ENCODE assay signal across 10 cellular contexts in the genomic region with DNA sequence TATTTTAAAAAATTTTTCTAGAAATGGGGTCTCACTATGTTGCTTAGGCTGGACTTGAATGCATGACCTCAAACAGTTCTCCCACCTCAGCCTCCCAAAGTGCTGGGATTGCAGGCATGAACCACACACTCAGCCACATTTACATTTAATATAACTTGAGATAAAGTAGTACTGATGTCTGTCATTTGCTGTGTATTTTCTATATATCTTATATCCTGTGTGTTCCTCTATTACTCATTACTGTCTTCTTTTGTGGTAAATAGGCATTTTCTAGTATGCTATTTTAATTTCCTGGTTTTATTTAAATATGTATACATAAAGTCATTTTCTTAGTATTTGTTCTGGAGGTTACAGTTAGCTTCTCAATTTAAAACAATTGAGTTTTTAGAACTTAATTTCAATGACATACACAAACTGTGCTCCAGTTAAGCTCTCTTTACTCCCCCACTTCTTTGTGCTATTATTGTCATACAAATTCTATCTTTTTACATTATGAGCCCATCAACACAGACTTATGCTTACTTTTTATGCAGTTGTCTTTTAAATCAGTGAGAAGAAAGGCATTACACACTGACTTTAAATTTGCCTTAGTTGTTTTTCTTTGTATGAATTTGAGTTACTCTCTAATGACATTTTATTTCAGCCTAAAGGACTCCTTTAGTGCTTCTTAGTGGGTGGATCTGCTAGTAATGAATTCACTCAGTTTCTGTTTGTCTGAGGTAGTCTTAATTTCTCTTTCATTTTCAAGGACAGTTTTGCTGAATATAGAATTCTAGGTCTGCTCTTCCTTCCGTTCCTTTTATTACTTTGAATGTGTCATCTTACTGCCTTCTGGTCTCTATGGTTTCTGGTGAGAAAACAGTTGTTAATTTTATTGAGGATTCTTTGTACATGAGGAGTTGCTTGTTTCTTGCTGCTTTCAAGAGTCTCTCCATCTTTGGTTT. TPM values are rescaled to one million over a fixed set of nuclear protein-coding genes. Genes with fewer than 3 reads are reported as not detected.
DNase-seq lines count a peak whose midpoint lies in the region; ATAC-seq and TF ChIP-seq lines count a peak whose summit lies in the region.
"Had no signal": no experiment of that assay in that cellular context is flagged by ENCODE, and none has a peak within 500 bp of the region (broad histone marks: within the 10 kb centered on the region; RNA-seq: fewer than 3 reads in every experiment).

No MANE protein-coding gene starts in this region.

- peaks cover 3% of the 10 kb centered on the region for H3K9me3 ChIP-seq in CD8-positive, alpha-beta T cell (ENCODE audit: low read length)
- H3K9me3 ChIP-seq in T-helper 17 cell (ENCODE audit: control insufficient read depth, low read length, poor library complexity, severe bottlenecking) (no peaks in the 10 kb centered on the region), prostate gland (no peaks in the 10 kb centered on the region), A673 (ENCODE audit: low read depth, low read length, poor library complexity, severe bottlenecking) (no peaks in the 10 kb centered on the region), esophagus squamous epithelium (peaks cover 0 to 4% (median 0%) of the 10 kb centered on the region in 3 donors), tibial nerve (peaks cover 0 to 18% (median 0%) of the 10 kb centered on the region in 4 donors)

- peak overlapping the region; percentile 14 for H3K27ac Mint-ChIP-seq in CD8-positive, alpha-beta T cell
- H3K27ac Mint-ChIP-seq in T-helper 17 cell = no peak overlapping the region
- H3K27ac Mint-ChIP-seq: WTC11 had no signal

- WGBS in prostate gland = 59% methylated on average over 1 of the region's 1 CpG
- 35 to 67% methylated on average over 1 of the region's 1 CpG for WGBS in esophagus squamous epithelium, 2 donors
- 82 to 83% methylated on average over 1 of the region's 1 CpG for WGBS in tibial nerve, 2 donors

- no peak overlapping the region for H3K27ac ChIP-seq in CD8-positive, alpha-beta T cell (ENCODE audit: low read depth, low read length)
- no peak overlapping the region for H3K27ac ChIP-seq in prostate gland
- no peak overlapping the region for H3K27ac ChIP-seq in A673 (ENCODE audit: low read depth, low read length, poor library complexity, severe bottlenecking)
- H3K27ac ChIP-seq in esophagus squamous epithelium = no peak overlapping the region
- H3K27ac ChIP-seq in tibial nerve = no peak overlapping the region

- no peaks in the 10 kb centered on the region for H3K27me3 ChIP-seq in CD8-positive, alpha-beta T cell (ENCODE audit: insufficient read depth, low read length)
- H3K27me3 ChIP-seq in prostate gland (replicated peaks; ENCODE audit: insufficient read depth) (no peaks in the 10 kb centered on the region), A673 (replicated peaks; ENCODE audit: insufficient read depth, low read depth, low read length, poor library complexity) (no peaks in the 10 kb centered on the region), esophagus squamous epithelium (no peaks in the 10 kb centered on the region), tibial nerve (no peaks in the 10 kb centered on the region)

- no peak for TF ChIP-seq POLR2A in prostate gland (IDR thresholded peaks at IDR 0.05)
- TF ChIP-seq POLR2A in esophagus squamous epithelium (IDR thresholded peaks at IDR 0.05) = no peak
- no peak for TF ChIP-seq POLR2A in tibial nerve (IDR thresholded peaks at IDR 0.05)

- BruUV-seq in A673 (replicated peaks; lab: Mats Ljungman, UMichigan) = no TSS peak

- no peaks in the 10 kb centered on the region for H3K4me1 ChIP-seq in CD8-positive, alpha-beta T cell (ENCODE audit: insufficient read depth, low read length)
- H3K4me1 ChIP-seq in prostate gland (replicated peaks) = no peaks in the 10 kb centered on the region
- no peaks in the 10 kb centered on the region for H3K4me1 ChIP-seq in A673 (ENCODE audit: insufficient read depth, low read length, poor library complexity, severe bottlenecking)
- no peaks in the 10 kb centered on the region for H3K4me1 ChIP-seq in esophagus squamous epithelium
- no peaks in the 10 kb centered on the region for H3K4me1 ChIP-seq in tibial nerve

- H3K4me3 Mint-ChIP-seq in CD8-positive, alpha-beta T cell = no peak overlapping the region
- H3K4me3 Mint-ChIP-seq in T-helper 17 cell = no peak overlapping the region
- H3K4me3 Mint-ChIP-seq: WTC11 had no signal

- peaks cover 19% of the 10 kb centered on the region for H3K9me3 Mint-ChIP-seq in CD8-positive, alpha-beta T cell

- H3K36me3 Mint-ChIP-seq in CD8-positive, alpha-beta T cell = peaks cover 6% of the 10 kb centered on the region
- peaks cover 3% of the 10 kb centered on the region for H3K36me3 Mint-ChIP-seq in T-helper 17 cell (ENCODE audit: low read depth)

- no peaks in the 10 kb centered on the region for H3K36me3 ChIP-seq in CD8-positive, alpha-beta T cell (ENCODE audit: insufficient read depth, low read length)
- H3K36me3 ChIP-seq in prostate gland (no peaks in the 10 kb centered on the region), A673 (ENCODE audit: insufficient read depth, low read length, poor library complexity, severe bottlenecking) (no peaks in the 10 kb centered on the region), esophagus squamous epithelium (no peaks in the 10 kb centered on the region), tibial nerve (no peaks in the 10 kb centered on the region)

- CTCF ChIA-PET in CD8-positive, alpha-beta T cell (lab: Charles Lee) = no interaction called here
- CTCF ChIA-PET in A673 (lab: Charles Lee) = no interaction called here

- H3K4me3 ChIP-seq in CD8-positive, alpha-beta T cell (ENCODE audit: low read depth, low read length) = no peak overlapping the region
- H3K4me3 ChIP-seq in prostate gland = no peak overlapping the region
- no peak overlapping the region for H3K4me3 ChIP-seq in A673 (ENCODE audit: low read depth, low read length, poor library complexity, severe bottlenecking)
- H3K4me3 ChIP-seq in esophagus squamous epithelium = no peak overlapping the region
- no peak overlapping the region for H3K4me3 ChIP-seq in tibial nerve

- peak; percentile 71 for ATAC-seq in CD8-positive, alpha-beta T cell
- peak; percentile 79 for ATAC-seq in GM19035 (IDR thresholded peaks at IDR 0.05; ENCODE audit: unreplicated experiment)
- ATAC-seq in HG02938 (IDR thresholded peaks at IDR 0.05; ENCODE audit: unreplicated experiment) = peak; percentile 94
- ATAC-seq in T-helper 17 cell = peak; percentile 77
- ATAC-seq: WTC11 had no signal

- POLR2A ChIA-PET in CD8-positive, alpha-beta T cell (lab: Charles Lee) = no interaction called here
- POLR2A ChIA-PET in A673 (lab: Charles Lee; ENCODE audit: low non-redundant PET) = no interaction called here

- H3K4me1 Mint-ChIP-seq in CD8-positive, alpha-beta T cell (ENCODE audit: low read depth) = peaks cover 2% of the 10 kb centered on the region
- no peaks in the 10 kb centered on the region for H3K4me1 Mint-ChIP-seq in T-helper 17 cell

- no peak for DNase-seq in CD8-positive, alpha-beta T cell
- DNase-seq in T-helper 17 cell (no peak), prostate gland (ENCODE audit: low spot score) (no peak), A673 (ENCODE audit: low spot score) (no peak), esophagus squamous epithelium (lab: John Stamatoyannopoulos, UW) (no peak), tibial nerve (ENCODE audit: low spot score in 2 of 2) (no peak)
- DNase-seq: COR-L47 had no signal

- intact Hi-C loops in CD8-positive, alpha-beta T cell (cut with DNase I, micrococcal nuclease) = no loop called here
- intact Hi-C loops in prostate gland (cut with DNase I) = no loop called here
- intact Hi-C loops in A673 (cut with micrococcal nuclease; ENCODE audit: unreplicated experiment) = no loop called here
- intact Hi-C loops in esophagus squamous epithelium (cut with DNase I) = no loop called here

- no peak for TF ChIP-seq CTCF in CD8-positive, alpha-beta T cell (IDR thresholded peaks at IDR 0.05)
- TF ChIP-seq CTCF in prostate gland (IDR thresholded peaks at IDR 0.05) (no peak), A673 (conservative IDR thresholded peaks at IDR 0.05; ENCODE audit: low read depth, low read length) (no peak), esophagus squamous epithelium (IDR thresholded peaks at IDR 0.05) (no peak), tibial nerve (IDR thresholded peaks at IDR 0.05) (no peak)

- H3K27me3 Mint-ChIP-seq in CD8-positive, alpha-beta T cell (ENCODE audit: low read depth) = no peaks in the 10 kb centered on the region
- H3K27me3 Mint-ChIP-seq in T-helper 17 cell = no peaks in the 10 kb centered on the region

- TF ChIP-seq EP300 in tibial nerve (IDR thresholded peaks at IDR 0.05) = no peak

RNA-seq across cellular contexts. Expression of a gene that starts 6.2 kb away (rescaled TPM):
- total RNA-seq in CD8-positive, alpha-beta T cell = 10 to 100 TPM; 60.3 to 67.5 TPM
- total RNA-seq in T-helper 17 cell (100 to 1,000 TPM; 109 to 110 TPM), prostate gland (10 to 100 TPM; 12.9 to 49.8 TPM), A673 (2021) (33.5 and 39.9 TPM in 2 replicates), esophagus squamous epithelium (10 to 100 TPM in 2 of 4 donors, 1 to 10 TPM in 2; 7.4 to 17.9 (median 9.4) TPM), tibial nerve (10 to 100 TPM; 23.7 to 45.0 (median 30.9) TPM)
